In genomic region chr11:119103793-119104192, GRCh38 we compare ENCODE assay signal across 1 cellular context.
TF ChIP-seq lines count a peak whose summit lies in the region.

No MANE protein-coding gene starts in this region.

TF ChIP-seq in GM12878, 131 proteins besides CTCF, POLR2A, EP300 and RAD21:
- no peak for TF ChIP-seq PAX5 (IDR thresholded peaks at IDR 0.05; ENCODE audit: borderline replicate concordance, low read depth, low read length)
- TF ChIP-seq DPF2 (IDR thresholded peaks at IDR 0.05): no peak
- TF ChIP-seq NRF1 (conservative IDR thresholded peaks at IDR 0.05; ENCODE audit: low read depth, low read length): no peak
- TF ChIP-seq ATF2 (IDR thresholded peaks at IDR 0.05; ENCODE audit: low read length): no peak
- TF ChIP-seq CHD4 (IDR thresholded peaks at IDR 0.05): no peak
- TF ChIP-seq PML (IDR thresholded peaks at IDR 0.05; ENCODE audit: low read length): no peak
- TF ChIP-seq ZBTB33 (IDR thresholded peaks at IDR 0.05): no peak
- no peak for TF ChIP-seq KDM1A (IDR thresholded peaks at IDR 0.05; ENCODE audit: borderline replicate concordance)
- TF ChIP-seq POU2F2 (IDR thresholded peaks at IDR 0.05; ENCODE audit: borderline replicate concordance, low read depth, low read length): no peak
- TF ChIP-seq WRNIP1 (IDR thresholded peaks at IDR 0.05; ENCODE audit: borderline replicate concordance, low read depth, low read length): no peak
- no peak for TF ChIP-seq CHD2 (IDR thresholded peaks at IDR 0.05; ENCODE audit: borderline replicate concordance, low read depth, low read length)
- TF ChIP-seq YBX1 (IDR thresholded peaks at IDR 0.05): no peak
- no peak for TF ChIP-seq ETV6 (conservative IDR thresholded peaks at IDR 0.05 in 1 of 2, IDR thresholded peaks at IDR 0.05 in 1 of 2; ENCODE audit: borderline replicate concordance in 1 of 2, low read depth in 1 of 2)
- no peak for TF ChIP-seq RFX5 (IDR thresholded peaks at IDR 0.05; ENCODE audit: low read depth, low read length)
- TF ChIP-seq KLF5 (IDR thresholded peaks at IDR 0.05; ENCODE audit: partially characterized antibody): no peak
- no peak for TF ChIP-seq MAX (IDR thresholded peaks at IDR 0.05; ENCODE audit: low read depth, low read length)
- no peak for TF ChIP-seq EGR1 (IDR thresholded peaks at IDR 0.05; ENCODE audit: borderline replicate concordance in 1 of 2, low read depth in 2 of 2, low read length in 2 of 2)
- TF ChIP-seq SMARCA5 (IDR thresholded peaks at IDR 0.05): no peak
- no peak for TF ChIP-seq SMC3 (IDR thresholded peaks at IDR 0.05; ENCODE audit: borderline replicate concordance, low read length)
- TF ChIP-seq ZNF592 (IDR thresholded peaks at IDR 0.05): no peak
